ENCODE assay signal across 1 cellular context in the genomic region with DNA sequence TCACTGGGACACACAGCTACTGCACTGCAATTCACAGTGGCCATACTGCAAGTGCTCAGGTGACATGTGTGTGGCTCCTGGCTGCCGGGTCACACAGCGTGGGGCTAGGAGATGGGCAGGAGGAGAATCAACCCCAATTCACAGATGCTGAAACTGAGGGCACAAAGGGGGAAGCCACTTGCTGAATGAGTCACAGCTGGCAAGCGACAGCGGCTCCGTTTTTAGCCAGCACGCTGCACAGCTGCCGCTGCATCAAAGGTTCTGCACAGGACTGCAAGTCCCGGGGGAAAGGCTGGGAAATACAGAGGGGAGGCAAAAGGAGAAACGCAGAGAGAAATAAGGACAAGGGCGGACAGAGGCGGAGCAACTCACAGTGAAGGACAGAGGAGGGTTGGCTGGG.
A peak's percentile ranks its signal among the peaks of the same experiment; 100 is the strongest.
TF ChIP-seq lines count a peak whose summit lies in the region.

No MANE protein-coding gene starts in this region.

TF ChIP-seq in GM12878, 131 proteins besides CTCF, POLR2A, EP300 and RAD21 (continued from another document):
- TF ChIP-seq, protein P1, sequence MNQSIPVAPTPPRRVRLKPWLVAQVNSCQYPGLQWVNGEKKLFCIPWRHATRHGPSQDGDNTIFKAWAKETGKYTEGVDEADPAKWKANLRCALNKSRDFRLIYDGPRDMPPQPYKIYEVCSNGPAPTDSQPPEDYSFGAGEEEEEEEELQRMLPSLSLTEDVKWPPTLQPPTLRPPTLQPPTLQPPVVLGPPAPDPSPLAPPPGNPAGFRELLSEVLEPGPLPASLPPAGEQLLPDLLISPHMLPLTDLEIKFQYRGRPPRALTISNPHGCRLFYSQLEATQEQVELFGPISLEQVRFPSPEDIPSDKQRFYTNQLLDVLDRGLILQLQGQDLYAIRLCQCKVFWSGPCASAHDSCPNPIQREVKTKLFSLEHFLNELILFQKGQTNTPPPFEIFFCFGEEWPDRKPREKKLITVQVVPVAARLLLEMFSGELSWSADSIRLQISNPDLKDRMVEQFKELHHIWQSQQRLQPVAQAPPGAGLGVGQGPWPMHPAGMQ (IDR thresholded peaks at IDR 0.05; ENCODE audit: borderline replicate concordance): no peak
- no peak for TF ChIP-seq KDM1A (IDR thresholded peaks at IDR 0.05; ENCODE audit: borderline replicate concordance)
- no peak; the same call in 1 of the 2 replicates for TF ChIP-seq JUND (IDR thresholded peaks at IDR 0.05; ENCODE audit: low read depth, low read length)
- no peak for TF ChIP-seq RB1 (IDR thresholded peaks at IDR 0.05; ENCODE audit: borderline replicate concordance)
- no peak for TF ChIP-seq CBX3 (IDR thresholded peaks at IDR 0.05; ENCODE audit: borderline replicate concordance, low read depth)
- peak; percentile 69 for TF ChIP-seq RUNX3 (IDR thresholded peaks at IDR 0.05; ENCODE audit: low read length)
- TF ChIP-seq POLR2AphosphoS5 (IDR thresholded peaks at IDR 0.05; ENCODE audit: low read length): no peak; the same call in 1 of the 2 replicates
- TF ChIP-seq, protein P2, sequence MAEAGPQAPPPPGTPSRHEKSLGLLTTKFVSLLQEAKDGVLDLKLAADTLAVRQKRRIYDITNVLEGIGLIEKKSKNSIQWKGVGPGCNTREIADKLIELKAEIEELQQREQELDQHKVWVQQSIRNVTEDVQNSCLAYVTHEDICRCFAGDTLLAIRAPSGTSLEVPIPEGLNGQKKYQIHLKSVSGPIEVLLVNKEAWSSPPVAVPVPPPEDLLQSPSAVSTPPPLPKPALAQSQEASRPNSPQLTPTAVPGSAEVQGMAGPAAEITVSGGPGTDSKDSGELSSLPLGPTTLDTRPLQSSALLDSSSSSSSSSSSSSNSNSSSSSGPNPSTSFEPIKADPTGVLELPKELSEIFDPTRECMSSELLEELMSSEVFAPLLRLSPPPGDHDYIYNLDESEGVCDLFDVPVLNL (IDR thresholded peaks at IDR 0.05; ENCODE audit: low read depth, low read length): no peak
- TF ChIP-seq ZNF384 (IDR thresholded peaks at IDR 0.05; ENCODE audit: borderline replicate concordance, low read depth, low read length): no peak
- TF ChIP-seq RELA (IDR thresholded peaks at IDR 0.05; ENCODE audit: borderline replicate concordance, partially characterized antibody): no peak
- TF ChIP-seq, protein P3, sequence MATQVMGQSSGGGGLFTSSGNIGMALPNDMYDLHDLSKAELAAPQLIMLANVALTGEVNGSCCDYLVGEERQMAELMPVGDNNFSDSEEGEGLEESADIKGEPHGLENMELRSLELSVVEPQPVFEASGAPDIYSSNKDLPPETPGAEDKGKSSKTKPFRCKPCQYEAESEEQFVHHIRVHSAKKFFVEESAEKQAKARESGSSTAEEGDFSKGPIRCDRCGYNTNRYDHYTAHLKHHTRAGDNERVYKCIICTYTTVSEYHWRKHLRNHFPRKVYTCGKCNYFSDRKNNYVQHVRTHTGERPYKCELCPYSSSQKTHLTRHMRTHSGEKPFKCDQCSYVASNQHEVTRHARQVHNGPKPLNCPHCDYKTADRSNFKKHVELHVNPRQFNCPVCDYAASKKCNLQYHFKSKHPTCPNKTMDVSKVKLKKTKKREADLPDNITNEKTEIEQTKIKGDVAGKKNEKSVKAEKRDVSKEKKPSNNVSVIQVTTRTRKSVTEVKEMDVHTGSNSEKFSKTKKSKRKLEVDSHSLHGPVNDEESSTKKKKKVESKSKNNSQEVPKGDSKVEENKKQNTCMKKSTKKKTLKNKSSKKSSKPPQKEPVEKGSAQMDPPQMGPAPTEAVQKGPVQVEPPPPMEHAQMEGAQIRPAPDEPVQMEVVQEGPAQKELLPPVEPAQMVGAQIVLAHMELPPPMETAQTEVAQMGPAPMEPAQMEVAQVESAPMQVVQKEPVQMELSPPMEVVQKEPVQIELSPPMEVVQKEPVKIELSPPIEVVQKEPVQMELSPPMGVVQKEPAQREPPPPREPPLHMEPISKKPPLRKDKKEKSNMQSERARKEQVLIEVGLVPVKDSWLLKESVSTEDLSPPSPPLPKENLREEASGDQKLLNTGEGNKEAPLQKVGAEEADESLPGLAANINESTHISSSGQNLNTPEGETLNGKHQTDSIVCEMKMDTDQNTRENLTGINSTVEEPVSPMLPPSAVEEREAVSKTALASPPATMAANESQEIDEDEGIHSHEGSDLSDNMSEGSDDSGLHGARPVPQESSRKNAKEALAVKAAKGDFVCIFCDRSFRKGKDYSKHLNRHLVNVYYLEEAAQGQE (IDR thresholded peaks at IDR 0.05; ENCODE audit: low read depth, low read length): no peak
- TF ChIP-seq, protein P4, sequence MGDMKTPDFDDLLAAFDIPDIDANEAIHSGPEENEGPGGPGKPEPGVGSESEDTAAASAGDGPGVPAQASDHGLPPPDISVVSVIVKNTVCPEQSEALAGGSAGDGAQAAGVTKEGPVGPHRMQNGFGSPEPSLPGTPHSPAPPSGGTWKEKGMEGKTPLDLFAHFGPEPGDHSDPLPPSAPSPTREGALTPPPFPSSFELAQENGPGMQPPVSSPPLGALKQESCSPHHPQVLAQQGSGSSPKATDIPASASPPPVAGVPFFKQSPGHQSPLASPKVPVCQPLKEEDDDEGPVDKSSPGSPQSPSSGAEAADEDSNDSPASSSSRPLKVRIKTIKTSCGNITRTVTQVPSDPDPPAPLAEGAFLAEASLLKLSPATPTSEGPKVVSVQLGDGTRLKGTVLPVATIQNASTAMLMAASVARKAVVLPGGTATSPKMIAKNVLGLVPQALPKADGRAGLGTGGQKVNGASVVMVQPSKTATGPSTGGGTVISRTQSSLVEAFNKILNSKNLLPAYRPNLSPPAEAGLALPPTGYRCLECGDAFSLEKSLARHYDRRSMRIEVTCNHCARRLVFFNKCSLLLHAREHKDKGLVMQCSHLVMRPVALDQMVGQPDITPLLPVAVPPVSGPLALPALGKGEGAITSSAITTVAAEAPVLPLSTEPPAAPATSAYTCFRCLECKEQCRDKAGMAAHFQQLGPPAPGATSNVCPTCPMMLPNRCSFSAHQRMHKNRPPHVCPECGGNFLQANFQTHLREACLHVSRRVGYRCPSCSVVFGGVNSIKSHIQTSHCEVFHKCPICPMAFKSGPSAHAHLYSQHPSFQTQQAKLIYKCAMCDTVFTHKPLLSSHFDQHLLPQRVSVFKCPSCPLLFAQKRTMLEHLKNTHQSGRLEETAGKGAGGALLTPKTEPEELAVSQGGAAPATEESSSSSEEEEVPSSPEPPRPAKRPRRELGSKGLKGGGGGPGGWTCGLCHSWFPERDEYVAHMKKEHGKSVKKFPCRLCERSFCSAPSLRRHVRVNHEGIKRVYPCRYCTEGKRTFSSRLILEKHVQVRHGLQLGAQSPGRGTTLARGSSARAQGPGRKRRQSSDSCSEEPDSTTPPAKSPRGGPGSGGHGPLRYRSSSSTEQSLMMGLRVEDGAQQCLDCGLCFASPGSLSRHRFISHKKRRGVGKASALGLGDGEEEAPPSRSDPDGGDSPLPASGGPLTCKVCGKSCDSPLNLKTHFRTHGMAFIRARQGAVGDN (IDR thresholded peaks at IDR 0.05): no peak
- no peak for TF ChIP-seq KAT2A (conservative IDR thresholded peaks at IDR 0.05; ENCODE audit: control insufficient read depth, low read depth, low read length)
- TF ChIP-seq WRNIP1 (IDR thresholded peaks at IDR 0.05; ENCODE audit: borderline replicate concordance, low read depth, low read length): no peak
- no peak for TF ChIP-seq GATAD2B (conservative IDR thresholded peaks at IDR 0.05; ENCODE audit: low read depth)
- TF ChIP-seq RBBP5 (conservative IDR thresholded peaks at IDR 0.05): no peak
- TF ChIP-seq, protein P5, sequence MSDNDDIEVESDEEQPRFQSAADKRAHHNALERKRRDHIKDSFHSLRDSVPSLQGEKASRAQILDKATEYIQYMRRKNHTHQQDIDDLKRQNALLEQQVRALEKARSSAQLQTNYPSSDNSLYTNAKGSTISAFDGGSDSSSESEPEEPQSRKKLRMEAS (IDR thresholded peaks at IDR 0.05; ENCODE audit: low read depth, low read length): no peak
- TF ChIP-seq, protein P6, sequence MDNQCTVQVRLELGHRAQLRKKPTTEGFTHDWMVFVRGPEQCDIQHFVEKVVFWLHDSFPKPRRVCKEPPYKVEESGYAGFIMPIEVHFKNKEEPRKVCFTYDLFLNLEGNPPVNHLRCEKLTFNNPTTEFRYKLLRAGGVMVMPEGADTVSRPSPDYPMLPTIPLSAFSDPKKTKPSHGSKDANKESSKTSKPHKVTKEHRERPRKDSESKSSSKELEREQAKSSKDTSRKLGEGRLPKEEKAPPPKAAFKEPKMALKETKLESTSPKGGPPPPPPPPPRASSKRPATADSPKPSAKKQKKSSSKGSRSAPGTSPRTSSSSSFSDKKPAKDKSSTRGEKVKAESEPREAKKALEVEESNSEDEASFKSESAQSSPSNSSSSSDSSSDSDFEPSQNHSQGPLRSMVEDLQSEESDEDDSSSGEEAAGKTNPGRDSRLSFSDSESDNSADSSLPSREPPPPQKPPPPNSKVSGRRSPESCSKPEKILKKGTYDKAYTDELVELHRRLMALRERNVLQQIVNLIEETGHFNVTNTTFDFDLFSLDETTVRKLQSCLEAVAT (IDR thresholded peaks at IDR 0.05): no peak
- TF ChIP-seq ZNF24 (IDR thresholded peaks at IDR 0.05): peak; percentile 38; the same call in 1 of the 2 replicates
- no peak for TF ChIP-seq HDAC6 (IDR thresholded peaks at IDR 0.05; ENCODE audit: unreplicated experiment)
- TF ChIP-seq, protein P7, sequence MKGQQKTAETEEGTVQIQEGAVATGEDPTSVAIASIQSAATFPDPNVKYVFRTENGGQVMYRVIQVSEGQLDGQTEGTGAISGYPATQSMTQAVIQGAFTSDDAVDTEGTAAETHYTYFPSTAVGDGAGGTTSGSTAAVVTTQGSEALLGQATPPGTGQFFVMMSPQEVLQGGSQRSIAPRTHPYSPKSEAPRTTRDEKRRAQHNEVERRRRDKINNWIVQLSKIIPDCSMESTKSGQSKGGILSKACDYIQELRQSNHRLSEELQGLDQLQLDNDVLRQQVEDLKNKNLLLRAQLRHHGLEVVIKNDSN (IDR thresholded peaks at IDR 0.05; ENCODE audit: borderline replicate concordance, extremely low read length, insufficient read depth, low read depth, low read length): no peak
- no peak for TF ChIP-seq CREB1 (IDR thresholded peaks at IDR 0.05; ENCODE audit: low read depth)
- TF ChIP-seq, protein P8, sequence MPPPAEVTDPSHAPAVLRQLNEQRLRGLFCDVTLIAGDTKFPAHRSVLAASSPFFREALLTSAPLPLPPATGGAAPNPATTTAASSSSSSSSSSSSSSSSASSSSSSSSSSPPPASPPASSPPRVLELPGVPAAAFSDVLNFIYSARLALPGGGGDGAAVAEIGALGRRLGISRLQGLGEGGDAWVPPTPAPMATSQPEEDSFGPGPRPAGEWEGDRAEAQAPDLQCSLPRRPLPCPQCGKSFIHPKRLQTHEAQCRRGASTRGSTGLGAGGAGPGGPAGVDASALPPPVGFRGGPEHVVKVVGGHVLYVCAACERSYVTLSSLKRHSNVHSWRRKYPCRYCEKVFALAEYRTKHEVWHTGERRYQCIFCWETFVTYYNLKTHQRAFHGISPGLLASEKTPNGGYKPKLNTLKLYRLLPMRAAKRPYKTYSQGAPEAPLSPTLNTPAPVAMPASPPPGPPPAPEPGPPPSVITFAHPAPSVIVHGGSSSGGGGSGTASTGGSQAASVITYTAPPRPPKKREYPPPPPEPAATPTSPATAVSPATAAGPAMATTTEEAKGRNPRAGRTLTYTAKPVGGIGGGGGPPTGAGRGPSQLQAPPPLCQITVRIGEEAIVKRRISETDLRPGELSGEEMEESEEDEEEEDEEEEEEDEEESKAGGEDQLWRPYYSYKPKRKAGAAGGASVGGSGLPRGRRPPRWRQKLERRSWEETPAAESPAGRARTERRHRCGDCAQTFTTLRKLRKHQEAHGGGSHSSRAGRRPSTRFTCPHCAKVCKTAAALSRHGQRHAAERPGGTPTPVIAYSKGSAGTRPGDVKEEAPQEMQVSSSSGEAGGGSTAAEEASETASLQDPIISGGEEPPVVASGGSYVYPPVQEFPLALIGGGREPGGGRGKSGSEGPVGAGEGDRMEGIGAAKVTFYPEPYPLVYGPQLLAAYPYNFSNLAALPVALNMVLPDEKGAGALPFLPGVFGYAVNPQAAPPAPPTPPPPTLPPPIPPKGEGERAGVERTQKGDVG (CRISPR knock-in tag; IDR thresholded peaks at IDR 0.05): no peak
- no peak for TF ChIP-seq KLF5 (IDR thresholded peaks at IDR 0.05; ENCODE audit: partially characterized antibody)
- peak; percentile 17; the same call in 1 of the 2 replicates for TF ChIP-seq SPI1 (IDR thresholded peaks at IDR 0.05; ENCODE audit: borderline replicate concordance, insufficient read depth, low read depth, low read length)
- peak; percentile 38 to 69; a peak in 3 of 4 replicates for TF ChIP-seq IKZF2 (IDR thresholded peaks at IDR 0.05)
- TF ChIP-seq, protein P9, sequence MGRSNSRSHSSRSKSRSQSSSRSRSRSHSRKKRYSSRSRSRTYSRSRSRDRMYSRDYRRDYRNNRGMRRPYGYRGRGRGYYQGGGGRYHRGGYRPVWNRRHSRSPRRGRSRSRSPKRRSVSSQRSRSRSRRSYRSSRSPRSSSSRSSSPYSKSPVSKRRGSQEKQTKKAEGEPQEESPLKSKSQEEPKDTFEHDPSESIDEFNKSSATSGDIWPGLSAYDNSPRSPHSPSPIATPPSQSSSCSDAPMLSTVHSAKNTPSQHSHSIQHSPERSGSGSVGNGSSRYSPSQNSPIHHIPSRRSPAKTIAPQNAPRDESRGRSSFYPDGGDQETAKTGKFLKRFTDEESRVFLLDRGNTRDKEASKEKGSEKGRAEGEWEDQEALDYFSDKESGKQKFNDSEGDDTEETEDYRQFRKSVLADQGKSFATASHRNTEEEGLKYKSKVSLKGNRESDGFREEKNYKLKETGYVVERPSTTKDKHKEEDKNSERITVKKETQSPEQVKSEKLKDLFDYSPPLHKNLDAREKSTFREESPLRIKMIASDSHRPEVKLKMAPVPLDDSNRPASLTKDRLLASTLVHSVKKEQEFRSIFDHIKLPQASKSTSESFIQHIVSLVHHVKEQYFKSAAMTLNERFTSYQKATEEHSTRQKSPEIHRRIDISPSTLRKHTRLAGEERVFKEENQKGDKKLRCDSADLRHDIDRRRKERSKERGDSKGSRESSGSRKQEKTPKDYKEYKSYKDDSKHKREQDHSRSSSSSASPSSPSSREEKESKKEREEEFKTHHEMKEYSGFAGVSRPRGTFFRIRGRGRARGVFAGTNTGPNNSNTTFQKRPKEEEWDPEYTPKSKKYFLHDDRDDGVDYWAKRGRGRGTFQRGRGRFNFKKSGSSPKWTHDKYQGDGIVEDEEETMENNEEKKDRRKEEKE (IDR thresholded peaks at IDR 0.05): no peak
- no peak for TF ChIP-seq MTA2 (IDR thresholded peaks at IDR 0.05; ENCODE audit: low read depth)
- TF ChIP-seq ZZZ3 (IDR thresholded peaks at IDR 0.05; ENCODE audit: control insufficient read depth, insufficient read length, low read depth): no peak
- 0 out of 2 replicates have a peak, but pooled peaks have one; percentile 60 for TF ChIP-seq RCOR1 (conservative IDR thresholded peaks at IDR 0.05; ENCODE audit: low read depth, low read length)
- peak; percentile 75 for TF ChIP-seq MEF2B (IDR thresholded peaks at IDR 0.05; ENCODE audit: partially characterized antibody, poor library complexity, severe bottlenecking)
- no peak for TF ChIP-seq SREBF2 (IDR thresholded peaks at IDR 0.05; ENCODE audit: low read length)
- no peak for TF ChIP-seq SUPT20H (IDR thresholded peaks at IDR 0.05; ENCODE audit: borderline replicate concordance, control insufficient read depth, low read depth, low read length)
- no peak for TF ChIP-seq TARDBP (IDR thresholded peaks at IDR 0.05; ENCODE audit: borderline replicate concordance)
- TF ChIP-seq JUNB (IDR thresholded peaks at IDR 0.05): peak; percentile 65
- no peak for TF ChIP-seq YBX1 (IDR thresholded peaks at IDR 0.05)
- no peak for TF ChIP-seq HDGF (IDR thresholded peaks at IDR 0.05)
- no peak for TF ChIP-seq CEBPB (IDR thresholded peaks at IDR 0.05; ENCODE audit: borderline replicate concordance in 1 of 2, low read depth in 2 of 2, low read length in 2 of 2)
- TF ChIP-seq POLR2AphosphoS2 (IDR thresholded peaks at IDR 0.05; ENCODE audit: low read depth, low read length): no peak
- no peak for TF ChIP-seq NFYA (IDR thresholded peaks at IDR 0.05; ENCODE audit: borderline replicate concordance, low read depth, low read length)
